8 cellular contexts compared by ENCODE assay signal in the genomic region with DNA sequence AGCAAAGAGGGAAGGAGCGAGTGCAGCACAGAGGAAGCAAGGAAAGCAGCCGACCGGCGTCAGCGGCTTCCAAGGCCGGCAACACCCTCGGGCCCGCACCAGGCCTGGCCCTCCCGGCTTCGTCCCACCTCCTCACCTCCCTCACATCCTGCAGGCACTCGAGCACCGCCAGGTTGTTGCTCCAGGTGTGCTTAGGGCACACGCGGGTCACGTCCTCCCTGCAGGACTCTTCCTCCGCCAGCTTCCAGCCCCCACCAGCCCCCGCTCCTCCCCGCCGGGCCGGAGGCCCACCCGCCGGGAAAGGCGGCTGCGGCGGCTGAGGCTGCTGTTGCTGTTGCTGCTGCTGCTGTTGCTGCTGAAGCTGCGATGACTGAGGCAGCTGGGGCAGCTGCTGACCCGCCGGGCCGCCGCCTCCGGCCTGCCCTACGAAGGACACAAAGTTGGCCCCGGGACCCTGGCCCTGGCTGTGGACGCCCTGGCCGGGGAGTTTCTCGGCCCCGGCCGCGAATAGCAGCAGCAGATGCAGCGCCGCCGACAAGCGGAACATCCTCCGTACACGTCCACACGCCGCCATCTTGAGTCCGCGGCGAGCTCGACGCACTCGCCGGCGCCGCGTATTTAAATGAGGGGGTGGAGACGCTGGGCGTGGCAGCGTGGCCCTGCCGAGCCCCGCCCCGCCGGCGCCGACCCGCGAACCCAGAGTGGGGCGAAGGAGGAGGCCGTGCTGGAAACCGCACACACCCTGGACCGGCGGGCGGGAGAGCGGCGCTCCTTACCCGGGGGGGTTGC. TPM values are rescaled to one million over a fixed set of nuclear protein-coding genes. Genes with fewer than 3 reads are reported as not detected.
DNase-seq lines count a peak whose midpoint lies in the region; ATAC-seq and TF ChIP-seq lines count a peak whose summit lies in the region.

A gene (minus strand): TSS at position 594 of the 789 bp plus-strand sequence. CDS start 20 bp downstream, at position 574.

- H3K27ac Mint-ChIP-seq in activated CD4-positive, alpha-beta T cell treated with anti-CD3 and anti-CD28 coated beads, Interleukin-2, amount 10 ng/mL, durations not matched to agents 7 days and 5 days = peak within 1 kb of the TSS; percentile 91

- H3K27me3 Mint-ChIP-seq in activated CD4-positive, alpha-beta T cell treated with anti-CD3 and anti-CD28 coated beads, Interleukin-2, amount 10 ng/mL, durations not matched to agents 7 days and 5 days = no peaks in the 10 kb centered on the region

- peak; percentile 50 to 53 for DNase-seq in AML-193 (lab: John Stamatoyannopoulos, UW)
- DNase-seq in NCI-H524 treated with DMSO at 0.1 percent for 48 hours (lab: John Stamatoyannopoulos, UW) = peak; percentile 77
- peak; percentile 91 for DNase-seq in activated CD4-positive, alpha-beta T cell treated with anti-CD3 and anti-CD28 coated beads, Interleukin-2, amount 10 ng/mL, durations not matched to agents 7 days and 5 days
- peak; percentile 90 for DNase-seq in coronary artery (ENCODE audit: low spot score)
- DNase-seq in left lobe of liver (ENCODE audit: low spot score) = peak; percentile 92
- DNase-seq in stimulated activated CD4-positive, alpha-beta T cell treated with anti-CD3 and anti-CD28 coated beads, Interleukin-2, amount 100 ng/mL, for 24 hours = peak; percentile 92 to 93

- POLR2A ChIA-PET in activated CD4-positive, alpha-beta T cell treated with anti-CD3 and anti-CD28 coated beads, Interleukin-2, amount 10 ng/mL, durations not matched to agents 7 days and 5 days (lab: Charles Lee) = interaction anchor here (1.4 to 2.2 kb wide), 2 partner anchors 28 to 61 kb away, joined by 3 to 10 read pairs; a partner anchor contains a TSS

- peak within 1 kb of the TSS; percentile 94 for H3K4me3 Mint-ChIP-seq in activated CD4-positive, alpha-beta T cell treated with anti-CD3 and anti-CD28 coated beads, Interleukin-2, amount 10 ng/mL, durations not matched to agents 7 days and 5 days

- peaks cover 63% of the 10 kb centered on the region for H3K4me1 Mint-ChIP-seq in activated CD4-positive, alpha-beta T cell treated with anti-CD3 and anti-CD28 coated beads, Interleukin-2, amount 10 ng/mL, durations not matched to agents 7 days and 5 days

- H3K9me3 Mint-ChIP-seq in activated CD4-positive, alpha-beta T cell treated with anti-CD3 and anti-CD28 coated beads, Interleukin-2, amount 10 ng/mL, durations not matched to agents 7 days and 5 days = peaks cover 3% of the 10 kb centered on the region

- ATAC-seq in GM19043 (IDR thresholded peaks at IDR 0.05; ENCODE audit: low read depth, unreplicated experiment) (peak; percentile 93), HG03354 (IDR thresholded peaks at IDR 0.05; ENCODE audit: poor library complexity, severe bottlenecking, unreplicated experiment) (peak; percentile 97), left lobe of liver (peak; percentile 97)

- CTCF ChIA-PET in activated CD4-positive, alpha-beta T cell treated with anti-CD3 and anti-CD28 coated beads, Interleukin-2, amount 10 ng/mL, durations not matched to agents 7 days and 5 days (lab: Charles Lee) = interaction anchor here (0.7 kb wide), 1 partner anchor 28 kb away, joined by 3 read pairs; no protein-coding TSS in a partner anchor

- TF ChIP-seq CTCF in coronary artery (IDR thresholded peaks at IDR 0.05) = no peak

- H3K27ac ChIP-seq in coronary artery = peak within 1 kb of the TSS; percentile 96

- peaks cover 40% of the 10 kb centered on the region for H3K36me3 Mint-ChIP-seq in activated CD4-positive, alpha-beta T cell treated with anti-CD3 and anti-CD28 coated beads, Interleukin-2, amount 10 ng/mL, durations not matched to agents 7 days and 5 days (ENCODE audit: low read depth)

- H3K4me3 ChIP-seq in coronary artery = peak within 1 kb of the TSS; percentile 88

RNA-seq across cellular contexts. Expression of the gene that starts here (rescaled TPM):
- 100 to 1,000 TPM; 151 to 157 TPM for total RNA-seq in activated CD4-positive, alpha-beta T cell treated with anti-CD3 and anti-CD28 coated beads, Interleukin-2, amount 10 ng/mL, durations not matched to agents 7 days and 5 days
- 49.6 TPM for total RNA-seq in left lobe of liver

Comparison
In these comparisons a context has a peak if more than half of its experiments do, and no peak if none do; other contexts are left out.
1. Peak in every context shown above with its lines: DNase-seq, ATAC-seq, H3K4me3 ChIP-seq and H3K27ac ChIP-seq.